Comparison of ENCODE assay signal across 17 cellular contexts in the genomic region with DNA sequence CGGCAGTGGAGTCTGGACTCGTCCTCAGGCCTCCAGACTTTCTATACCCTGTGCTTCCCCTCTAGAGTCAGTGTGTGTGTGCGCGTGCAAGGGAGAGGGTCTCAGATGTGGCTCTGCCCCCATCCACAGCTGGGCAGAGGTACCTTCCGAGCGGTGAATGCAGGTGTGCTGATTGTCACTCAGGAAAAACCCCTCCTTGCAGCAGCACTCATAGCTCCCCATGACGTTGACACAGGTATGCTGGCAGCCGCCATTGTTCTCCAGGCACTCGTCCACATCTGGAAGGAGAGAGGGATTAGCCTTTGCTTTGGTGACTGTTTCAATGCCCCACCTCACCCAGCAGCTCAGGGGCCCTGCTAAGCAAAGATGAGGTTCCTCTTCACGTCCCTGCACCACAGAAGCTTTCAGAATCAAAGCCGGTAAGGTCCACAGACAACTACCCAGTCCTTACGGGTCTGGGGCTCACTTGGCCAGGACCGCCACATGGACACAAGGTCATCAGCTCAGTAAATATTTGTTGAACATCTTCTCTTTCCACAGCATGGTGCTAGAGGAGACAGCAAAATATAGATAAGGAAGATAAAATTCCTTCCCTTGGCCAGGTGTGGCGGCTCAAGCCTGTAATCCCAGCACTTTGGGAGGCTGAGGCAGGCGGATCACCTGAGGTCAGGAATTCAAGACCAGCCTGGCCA. TPM values are rescaled to one million over a fixed set of nuclear protein-coding genes. Genes with fewer than 3 reads are reported as not detected.
DNase-seq lines count a peak whose midpoint lies in the region; ATAC-seq, FAIRE-seq and TF ChIP-seq lines count a peak whose summit lies in the region.
"Had no signal": no experiment of that assay in that cellular context is flagged by ENCODE, and none has a peak within 500 bp of the region (broad histone marks: within the 10 kb centered on the region; RNA-seq: fewer than 3 reads in every experiment).

No MANE protein-coding gene starts in this region.

- H3K4me3 ChIP-seq in HepG2 (replicated peaks in 1 of 3; ENCODE audit: insufficient read depth in 1 of 3, low read depth in 2 of 3, low read length in 3 of 3): no peak overlapping the region
- no peak overlapping the region for H3K4me3 ChIP-seq in right lobe of liver
- H3K4me3 ChIP-seq in keratinocyte (ENCODE audit: control insufficient read depth in 2 of 3, extremely low read depth in 1 of 3, insufficient read depth in 2 of 3, low read depth in 1 of 3, low read length in 3 of 3): no peak overlapping the region

- H3K79me2 ChIP-seq in HepG2 (ENCODE audit: insufficient read depth, low read length): no peaks in the 10 kb centered on the region
- no peaks in the 10 kb centered on the region for H3K79me2 ChIP-seq in keratinocyte (ENCODE audit: control insufficient read depth, insufficient read depth, low read length)

- POLR2A ChIA-PET in HepG2 (lab: Yijun Ruan, JAX): no interaction called here

- H3K27me3 ChIP-seq in HepG2 (ENCODE audit: control insufficient read depth in 1 of 2, insufficient read depth in 2 of 2, low read length in 2 of 2): peaks cover 1 to 35% of the 10 kb centered on the region in 2 experiments
- no peaks in the 10 kb centered on the region for H3K27me3 ChIP-seq in right lobe of liver
- H3K27me3 ChIP-seq in keratinocyte (ENCODE audit: control insufficient read depth, extremely low read depth, insufficient read depth, low read length): no peaks in the 10 kb centered on the region
- H3K27me3 ChIP-seq: BE2C had no signal

- H3K27ac ChIP-seq in HepG2 (ENCODE audit: extremely low read length, insufficient read depth, low read length) (no peak overlapping the region), right lobe of liver (no peak overlapping the region), keratinocyte (ENCODE audit: control insufficient read depth, insufficient read depth, low read length) (peak overlapping the region; percentile 43)

- no peak overlapping the region for H3K4me2 ChIP-seq in HepG2 (ENCODE audit: low read depth, low read length)
- no peak overlapping the region for H3K4me2 ChIP-seq in keratinocyte (ENCODE audit: control insufficient read depth, extremely low read depth, insufficient read depth, low read depth, low read length)

- intact Hi-C loops in HepG2 (cut with micrococcal nuclease; ENCODE audit: unreplicated experiment): no loop called here
- intact Hi-C loops in right lobe of liver (cut with DNase I): no loop called here
- intact Hi-C loops in natural killer cell (cut with micrococcal nuclease): no loop called here

- FAIRE-seq in HepG2 (lab: Jason Lieb, UNC) (no peak), keratinocyte (lab: Jason Lieb, UNC) (no peak)
- FAIRE-seq: GM12892, GM18507 had no signal

- CTCF ChIA-PET in HepG2 (lab: Yijun Ruan, JAX; ENCODE audit: low intra/inter-chr PET ratio, low total read pairs): no interaction called here

- H3K36me3 Mint-ChIP-seq in osteocyte (ENCODE audit: unreplicated experiment) (peaks cover 1% of the 10 kb centered on the region), natural killer cell (no peaks in the 10 kb centered on the region)
- H3K36me3 Mint-ChIP-seq: CD4-positive, CD25-positive, alpha-beta regulatory T cell had no signal

- TF ChIP-seq CTCF in HepG2 (CRISPR knock-in tag; IDR thresholded peaks at IDR 0.05): no peak
- no peak for TF ChIP-seq CTCF in right lobe of liver (IDR thresholded peaks at IDR 0.05)
- TF ChIP-seq CTCF in keratinocyte (optimal IDR thresholded peaks at IDR 0.05 in 1 of 3, IDR thresholded peaks at IDR 0.05 in 1 of 3, conservative IDR thresholded peaks at IDR 0.05 in 1 of 3; ENCODE audit: extremely low read depth in 1 of 3, insufficient read depth in 2 of 3, low read length in 3 of 3): no peak
- no peak for TF ChIP-seq CTCF in osteocyte (IDR thresholded peaks at IDR 0.05)
- TF ChIP-seq CTCF in natural killer cell (IDR thresholded peaks at IDR 0.05): no peak

- DNase-seq in HepG2 (ENCODE audit: low spot score) (no peak), right lobe of liver (no peak), keratinocyte (ENCODE audit: low read depth, low spot score) (no peak), osteocyte (ENCODE audit: extremely low spot score, unreplicated experiment) (peak; percentile 69), AG20443 (ENCODE audit: low spot score) (no peak), natural killer cell (no peak)
- DNase-seq: BE2C; C1 segment of cervical spinal cord; CD4-positive, CD25-positive, alpha-beta regulatory T cell; DMS153; DMS79; GDM1; GOT3; H9 had no signal

- no peaks in the 10 kb centered on the region for H3K27me3 Mint-ChIP-seq in osteocyte (ENCODE audit: unreplicated experiment)
- peaks cover 15 to 45% of the 10 kb centered on the region in 2 donors for H3K27me3 Mint-ChIP-seq in natural killer cell (ENCODE audit: low read depth in 2 of 2)

- TF ChIP-seq POLR2A in HepG2 (IDR thresholded peaks at IDR 0.05; ENCODE audit: insufficient read depth in 1 of 2, low read depth in 2 of 2, low read length in 2 of 2) (no peak), right lobe of liver (IDR thresholded peaks at IDR 0.05) (no peak)

- peaks cover 2% of the 10 kb centered on the region for H3K4me1 Mint-ChIP-seq in osteocyte (ENCODE audit: unreplicated experiment)
- H3K4me1 Mint-ChIP-seq in natural killer cell: no peaks in the 10 kb centered on the region

- dilution Hi-C loops in keratinocyte (cut with MboI; ENCODE audit: extremely low pct_ligation_motif_present, low sequenced_read_pairs): no loop called here

- H2AFZ ChIP-seq in HepG2 (ENCODE audit: low read length) (no peak overlapping the region), keratinocyte (ENCODE audit: control insufficient read depth, low read length) (no peak overlapping the region)

- TF ChIP-seq EP300 in HepG2 (IDR thresholded peaks at IDR 0.05; ENCODE audit: low read depth in 2 of 2, low read length in 2 of 2): no peak
- no peak for TF ChIP-seq EP300 in HepG2 (CRISPR knock-in tag; IDR thresholded peaks at IDR 0.05; ENCODE audit: borderline replicate concordance)

- H3K4me3 Mint-ChIP-seq in osteocyte (ENCODE audit: unreplicated experiment): no peak overlapping the region
- H3K4me3 Mint-ChIP-seq in natural killer cell: no peak overlapping the region
- H3K4me3 Mint-ChIP-seq: CD4-positive, CD25-positive, alpha-beta regulatory T cell; H9 had no signal

- BruUV-seq in HepG2 (replicated peaks; lab: Mats Ljungman, UMichigan): no TSS peak

- H3K9me3 Mint-ChIP-seq in osteocyte (ENCODE audit: unreplicated experiment): no peaks in the 10 kb centered on the region
- no peaks in the 10 kb centered on the region for H3K9me3 Mint-ChIP-seq in natural killer cell
- H3K9me3 Mint-ChIP-seq: H9 had no signal

- H3K9me3 ChIP-seq in HepG2 (ENCODE audit: low read length): no peaks in the 10 kb centered on the region
- H3K9me3 ChIP-seq in right lobe of liver: no peaks in the 10 kb centered on the region
- no peaks in the 10 kb centered on the region for H3K9me3 ChIP-seq in keratinocyte (ENCODE audit: control insufficient read depth, low read depth, low read length)
- H3K9me3 ChIP-seq: BE2C had no signal

- H3K9ac ChIP-seq in HepG2 (ENCODE audit: insufficient read depth, low read depth, low read length) (no peak overlapping the region), keratinocyte (ENCODE audit: control insufficient read depth, extremely low read depth, insufficient read depth, low read length) (no peak overlapping the region)

- no peaks in the 10 kb centered on the region for H3K36me3 ChIP-seq in HepG2 (replicated peaks in 1 of 2; ENCODE audit: control insufficient read depth in 1 of 2, insufficient read depth in 2 of 2, low read length in 2 of 2)
- H3K36me3 ChIP-seq in right lobe of liver: no peaks in the 10 kb centered on the region
- H3K36me3 ChIP-seq in keratinocyte (ENCODE audit: control insufficient read depth in 2 of 2, extremely low read depth in 1 of 2, insufficient read depth in 2 of 2, low read length in 2 of 2): no peaks in the 10 kb centered on the region
- H3K36me3 ChIP-seq: BE2C had no signal

- H3K27ac Mint-ChIP-seq in osteocyte (ENCODE audit: unreplicated experiment) (no peak overlapping the region), natural killer cell (no peak overlapping the region)
- H3K27ac Mint-ChIP-seq: CD4-positive, CD25-positive, alpha-beta regulatory T cell had no signal

- H3K4me1 ChIP-seq in HepG2 (ENCODE audit: insufficient read depth, low read length) (peaks cover 10% of the 10 kb centered on the region), right lobe of liver (no peaks in the 10 kb centered on the region), keratinocyte (ENCODE audit: control insufficient read depth, extremely low read depth, insufficient read depth, low read length) (peaks cover 39% of the 10 kb centered on the region)
- H3K4me1 ChIP-seq: BE2C had no signal

- ATAC-seq in HepG2: peak; percentile 54; the same call in 2 of the 3 replicates
- no peak for ATAC-seq in right lobe of liver
- ATAC-seq in natural killer cell: no peak

- TF ChIP-seq RAD21 in HepG2 (CRISPR knock-in tag; IDR thresholded peaks at IDR 0.05): no peak

- in situ Hi-C loops in HepG2 (cut with HindIII; ENCODE audit: extremely low pct_ligation_motif_present, low pct_unique_long_range_greater_than_20kb): no loop called here

- 44% methylated on average over 12 of the region's 15 CpGs for WGBS in HepG2 (ENCODE audit: low lambda C conversion rate)
- WGBS in right lobe of liver (ENCODE audit: insufficient coverage, low coverage, low lambda C conversion rate, missing lambda C conversion rate): 54% methylated on average over 4 of the region's 15 CpGs

- H3K9me1 ChIP-seq in keratinocyte (ENCODE audit: control insufficient read depth, extremely low read depth, insufficient read depth, low read length): no peaks in the 10 kb centered on the region

- no peaks in the 10 kb centered on the region for H4K20me1 ChIP-seq in HepG2 (ENCODE audit: insufficient read depth, low read length)
- H4K20me1 ChIP-seq in keratinocyte (ENCODE audit: control insufficient read depth, extremely low read depth, insufficient read depth, low read length): no peaks in the 10 kb centered on the region

RNA-seq across cellular contexts. Expression of a gene that starts 16.9 kb away (rescaled TPM):
- not detected in 2 replicates for total RNA-seq in HepG2 (2016; rRNA removed; fragmentation: Illumina TruSeq; extraction: Trizol)
- total RNA-seq in HepG2 (2016; cell fraction: cytosol; rRNA removed; fragmentation: Illumina TruSeq; extraction: Trizol; ENCODE audit: low read depth): 0.09 TPM in 1 of 2 replicates, not detected in the other
- not detected in 2 replicates for total RNA-seq in HepG2 (2016; cell fraction: insoluble cytoplasmic fraction; rRNA removed; fragmentation: Illumina TruSeq; extraction: Trizol)
- total RNA-seq in HepG2 (2016; cell fraction: membrane; rRNA removed; fragmentation: Illumina TruSeq; extraction: Trizol): not detected in 2 replicates
- total RNA-seq in HepG2 (2016; cell fraction: nucleus; rRNA removed; fragmentation: Illumina TruSeq; extraction: Trizol): not detected in 2 replicates
- polyA plus RNA-seq in HepG2 (2011; rRNA removed): 0.09 TPM in 1 of 2 replicates, not detected in the other
- 0.03 TPM in 1 of 2 replicates, not detected in the other for polyA plus RNA-seq in HepG2 (2011; cell fraction: cytosol; rRNA removed)
- 0.19 and 0.24 TPM in 2 replicates for polyA plus RNA-seq in HepG2 (2011; cell fraction: nucleus; rRNA removed)
- polyA plus RNA-seq in HepG2 (2012): 0.35 TPM in 1 of 2 replicates, not detected in the other
- not detected in 2 replicates for polyA plus RNA-seq in HepG2 (2016; cell fraction: cytosol; fragmentation: Illumina TruSeq; extraction: Trizol; ENCODE audit: low read depth)
- polyA plus RNA-seq in HepG2 (2016; cell fraction: insoluble cytoplasmic fraction; fragmentation: Illumina TruSeq; extraction: Trizol; ENCODE audit: low read depth): not detected in 2 replicates
- not detected in 2 replicates for polyA plus RNA-seq in HepG2 (2016; cell fraction: membrane; fragmentation: Illumina TruSeq; extraction: Trizol; ENCODE audit: low read depth)
- not detected in 2 replicates for polyA plus RNA-seq in HepG2 (2016; cell fraction: nucleus; fragmentation: Illumina TruSeq; extraction: Trizol; ENCODE audit: insufficient read depth, low read depth)
- polyA minus RNA-seq in HepG2 (2011; rRNA and poly(A)+ RNA removed; ENCODE audit: low replicate concordance): 0.82 TPM in 1 of 2 replicates, not detected in the other
- not detected in 2 replicates for polyA minus RNA-seq in HepG2 (2011; cell fraction: cytosol; rRNA and poly(A)+ RNA removed)
- polyA minus RNA-seq in HepG2 (2011; cell fraction: nucleus; rRNA and poly(A)+ RNA removed): 0.90 and 2.0 TPM in 2 replicates
- total RNA-seq in right lobe of liver: 1 to 10 TPM in 1 of 6 experiments, under 1 TPM in 5; 0.19 to 1.1 (median 0.32) TPM
- 0.70 to 2.3 TPM (median 1.5 TPM) in 3 replicates for polyA plus RNA-seq in keratinocyte
- polyA plus RNA-seq in keratinocyte (2011; ENCODE audit: low read depth): 0.50 TPM
- 1.3 and 2.2 TPM in 2 replicates for polyA plus RNA-seq in keratinocyte (2011; cell fraction: cytosol; rRNA removed)
- polyA plus RNA-seq in keratinocyte (2011; cell fraction: nucleus; rRNA removed): 2.4 and 2.5 TPM in 2 replicates
- 1.5 and 2.1 TPM in 2 replicates for polyA plus RNA-seq in keratinocyte (2012; ENCODE audit: low replicate concordance)
- polyA minus RNA-seq in keratinocyte: 0.75 to 2.1 TPM (median 1.1 TPM) in 3 replicates
- polyA minus RNA-seq in keratinocyte (2011; cell fraction: cytosol; rRNA and poly(A)+ RNA removed): not detected
- 2.3 and 2.8 TPM in 2 replicates for polyA minus RNA-seq in keratinocyte (2011; cell fraction: nucleus; rRNA and poly(A)+ RNA removed)
- total RNA-seq in osteocyte: 1.9 and 3.3 TPM in 2 replicates
- total RNA-seq in natural killer cell: not detected
- total RNA-seq: CD4-positive, CD25-positive, alpha-beta regulatory T cell; HT-29 had no signal
- polyA plus RNA-seq: CD4-positive, CD25-positive, alpha-beta regulatory T cell had no signal
